24 cellular contexts compared by ENCODE assay signal in genomic region chr5:27041372-27041771, GRCh38. TPM values are rescaled to one million over a fixed set of nuclear protein-coding genes. Genes with fewer than 3 reads are reported as not detected.
DNase-seq lines count a peak whose midpoint lies in the region; ATAC-seq and TF ChIP-seq lines count a peak whose summit lies in the region.
"Had no signal": no experiment of that assay in that cellular context is flagged by ENCODE, and none has a peak within 500 bp of the region (broad histone marks: within the 10 kb centered on the region; RNA-seq: fewer than 3 reads in every experiment).

No MANE protein-coding gene starts in this region.

- H3K4me2 ChIP-seq in SU-DHL-6 (ENCODE audit: low read depth, low read length, poor library complexity, severe bottlenecking) (no peak overlapping the region), neural progenitor cell (peak overlapping the region; percentile 40)
- H3K4me2 ChIP-seq: BLaER1 had no signal

- H3F3A ChIP-seq in SU-DHL-6 (ENCODE audit: insufficient read depth) (no peaks in the 10 kb centered on the region), neural progenitor cell (ENCODE audit: low read depth) (peaks cover 47% of the 10 kb centered on the region)

- no peak overlapping the region for H3K9ac ChIP-seq in SU-DHL-6 (ENCODE audit: low read length)
- no peak overlapping the region for H3K9ac ChIP-seq in neural progenitor cell
- H3K9ac ChIP-seq: BLaER1 had no signal

- no peaks in the 10 kb centered on the region for H3K27me3 Mint-ChIP-seq in neural progenitor cell (ENCODE audit: insufficient read depth, low read depth)
- H3K27me3 Mint-ChIP-seq: CD4-positive, alpha-beta memory T cell; CD4-positive, CD25-positive, alpha-beta regulatory T cell had no signal

- H3K79me2 ChIP-seq in SU-DHL-6 (ENCODE audit: insufficient read depth, low read length) = no peaks in the 10 kb centered on the region
- peaks cover 15% of the 10 kb centered on the region for H3K79me2 ChIP-seq in neural progenitor cell (ENCODE audit: low read depth)

- DNase-seq in ELF-1 (ENCODE audit: low read depth, low spot score) = peak; percentile 3
- DNase-seq in neural progenitor cell (ENCODE audit: low spot score) = peak; percentile 69
- DNase-seq in caudate nucleus (lab: John Stamatoyannopoulos, UW) = no peak
- DNase-seq: 8988T; ACHN; BE2C; C1 segment of cervical spinal cord; CD4-positive, alpha-beta memory T cell; CD4-positive, CD25-positive, alpha-beta regulatory T cell; CD8-positive, alpha-beta memory T cell; COR-L47; DMS 273 treated with DMSO at 0.1 percent for 48 hours; DMS153; DMS53; DMS79; DND-41; EL; GF-D8 had no signal

- H3K36me3 ChIP-seq in SU-DHL-6 (ENCODE audit: low read length) = no peaks in the 10 kb centered on the region
- no peaks in the 10 kb centered on the region for H3K36me3 ChIP-seq in neural progenitor cell
- H3K36me3 ChIP-seq: BE2C, BLaER1 had no signal

- H3K36me3 Mint-ChIP-seq in neural progenitor cell = no peaks in the 10 kb centered on the region
- H3K36me3 Mint-ChIP-seq: CD14-positive monocyte; CD4-positive, alpha-beta memory T cell; CD4-positive, CD25-positive, alpha-beta regulatory T cell; CD8-positive, alpha-beta memory T cell had no signal

- no peak overlapping the region for H3K27ac Mint-ChIP-seq in neural progenitor cell
- H3K27ac Mint-ChIP-seq: CD14-positive monocyte; CD4-positive, alpha-beta memory T cell; CD4-positive, CD25-positive, alpha-beta regulatory T cell; CD8-positive, alpha-beta memory T cell had no signal

- H3K27me3 ChIP-seq in SU-DHL-6 (ENCODE audit: low read length) (no peaks in the 10 kb centered on the region), neural progenitor cell (no peaks in the 10 kb centered on the region)
- H3K27me3 ChIP-seq: BE2C, BLaER1 had no signal

- H4K20me1 ChIP-seq in SU-DHL-6 (ENCODE audit: low read depth, low read length) (no peaks in the 10 kb centered on the region), neural progenitor cell (ENCODE audit: low read depth) (no peaks in the 10 kb centered on the region)
- H4K20me1 ChIP-seq: BLaER1 had no signal

- peak overlapping the region; percentile 7 for H2AFZ ChIP-seq in SU-DHL-6 (ENCODE audit: low read depth, low read length, severe bottlenecking)
- H2AFZ ChIP-seq in neural progenitor cell (replicated peaks) = no peak overlapping the region

- H3K9me3 ChIP-seq in SU-DHL-6 (ENCODE audit: insufficient read depth, low read length) = no peaks in the 10 kb centered on the region
- H3K9me3 ChIP-seq in neural progenitor cell (ENCODE audit: low read depth) = no peaks in the 10 kb centered on the region
- H3K9me3 ChIP-seq: BE2C, BLaER1 had no signal

- H3K4me1 ChIP-seq in neural progenitor cell = peaks cover 66% of the 10 kb centered on the region
- H3K4me1 ChIP-seq: BE2C, BLaER1 had no signal

- H3K27ac ChIP-seq in SU-DHL-6 (ENCODE audit: low read depth, low read length) (no peak overlapping the region), neural progenitor cell (peak overlapping the region; percentile 17), caudate nucleus (ENCODE audit: low read depth, low read length) (no peak overlapping the region)
- H3K27ac ChIP-seq: BLaER1 had no signal

- no peaks in the 10 kb centered on the region for H3K9me3 Mint-ChIP-seq in neural progenitor cell

- H3K4me3 ChIP-seq in SU-DHL-6 (ENCODE audit: insufficient read depth, low read length, poor library complexity, severe bottlenecking) (no peak overlapping the region), neural progenitor cell (no peak overlapping the region)
- H3K4me3 ChIP-seq: BLaER1 had no signal

- no peak for ATAC-seq in HG02840 (IDR thresholded peaks at IDR 0.05; ENCODE audit: low FRiP score, unreplicated experiment)

- peaks cover 36% of the 10 kb centered on the region for H3K4me1 Mint-ChIP-seq in neural progenitor cell
- H3K4me1 Mint-ChIP-seq: CD14-positive monocyte; CD4-positive, alpha-beta memory T cell; CD4-positive, CD25-positive, alpha-beta regulatory T cell; CD8-positive, alpha-beta memory T cell had no signal

- no peak overlapping the region for H3K4me3 Mint-ChIP-seq in neural progenitor cell
- H3K4me3 Mint-ChIP-seq: CD14-positive monocyte; CD4-positive, alpha-beta memory T cell; CD8-positive, alpha-beta memory T cell had no signal

- no peaks in the 10 kb centered on the region for H3K9me2 ChIP-seq in SU-DHL-6 (replicated peaks; ENCODE audit: insufficient read depth, low read length)

- TF ChIP-seq CTCF in SU-DHL-6 (IDR thresholded peaks at IDR 0.05; ENCODE audit: insufficient read depth, low read length, poor library complexity, severe bottlenecking) (no peak), neural progenitor cell (IDR thresholded peaks at IDR 0.05) (no peak)

RNA-seq across cellular contexts. Expression of gene CDH9, which starts 3.0 kb away (rescaled TPM):
- total RNA-seq in neural progenitor cell (ENCODE audit: low replicate concordance) = 2.4 and 2.8 TPM in 2 replicates
- total RNA-seq: A673; CD4-positive, alpha-beta memory T cell; CD4-positive, CD25-positive, alpha-beta regulatory T cell; CD8-positive, alpha-beta memory T cell; Daoy had no signal

Comparison
In these comparisons a context has a peak if more than half of its experiments do, and no peak if none do; other contexts are left out.
1. DNase-seq: peak in ELF-1 (single experiment) and neural progenitor cell (single experiment); none in caudate nucleus (0 of 61).